Comparison of ENCODE assay signal across 6 cellular contexts in genomic region chr19:42245247-42245646, GRCh38. TPM values are rescaled to one million over a fixed set of nuclear protein-coding genes. Genes with fewer than 3 reads are reported as not detected.
A peak's percentile ranks its signal among the peaks of the same experiment; 100 is the strongest.
DNase-seq lines count a peak whose midpoint lies in the region; FAIRE-seq and TF ChIP-seq lines count a peak whose summit lies in the region.
"Not testable (repeated sequence)": the region's sequence is repeated elsewhere in the genome, so short reads cannot be mapped to it uniquely, and the experiment has no call there.

No MANE protein-coding gene starts in this region.

- peak overlapping the region; percentile 80 for H2AFZ ChIP-seq in MM.1S (ENCODE audit: low read length)
- H2AFZ ChIP-seq in H1 (ENCODE audit: low read length), result not testable (repeated sequence)

- intact Hi-C loops in activated T-helper 2 cell treated with anti-CD3 and anti-CD28 coated beads, Interferon-gamma antibody, Interleukin-2, Interleukin-4, amounts not matched to agents 10 μg/mL and 5 μg/mL and 100 μg/mL, durations not matched to agents 14 hours and 24 hours and 36 hours (cut with micrococcal nuclease), result loop anchor here (2.0 kb wide), 1 partner anchor 136 kb away; no protein-coding TSS in a partner anchor

- H2BK120ac ChIP-seq in H1 (replicated peaks; ENCODE audit: low read depth, low read length); mesendoderm (ENCODE audit: low read depth, low read length): not testable (repeated sequence)

- peak overlapping the region; percentile 88 for H3K4me3 Mint-ChIP-seq in activated T-helper 2 cell treated with anti-CD3 and anti-CD28 coated beads, Interferon-gamma antibody, Interleukin-2, Interleukin-4, amounts not matched to agents 10 μg/mL and 5 μg/mL and 100 μg/mL, durations not matched to agents 14 hours and 24 hours and 36 hours (ENCODE audit: low read depth)

- not testable (repeated sequence) for H3K9me3 ChIP-seq in BLaER1; MM.1S (replicated peaks; ENCODE audit: insufficient read depth, low read length); H1 (ENCODE audit: insufficient read depth in 2 of 2, low read depth in 1 of 2, low read length in 1 of 2)

- H3K4me2 ChIP-seq in BLaER1 (peak overlapping the region; percentile 96), MM.1S (ENCODE audit: low read depth, low read length) (peak overlapping the region; percentile 99), H1 (ENCODE audit: insufficient read depth in 1 of 2, low read depth in 2 of 2, low read length in 2 of 2) (peak overlapping the region; percentile 55 to 66; a peak in 3 of 4 replicates)
- H3K4me2 ChIP-seq in mesendoderm (ENCODE audit: low read length), result not testable (repeated sequence)

- POLR2A ChIA-PET in H1 (lab: Charles Lee; ENCODE audit: partially characterized antibody), result interaction anchor here (0.8 to 7.0 kb wide), 14 partner anchors 10 to 151 kb away, joined by 3 to 68 read pairs (median 4); partner anchors contain the start of gene ERF

- not testable (repeated sequence) for H3K27me3 Mint-ChIP-seq in activated T-helper 2 cell treated with anti-CD3 and anti-CD28 coated beads, Interferon-gamma antibody, Interleukin-2, Interleukin-4, amounts not matched to agents 10 μg/mL and 5 μg/mL and 100 μg/mL, durations not matched to agents 14 hours and 24 hours and 36 hours (ENCODE audit: low read depth)

- H2AK5ac ChIP-seq in H1 (ENCODE audit: low read depth, low read length); mesendoderm (ENCODE audit: low read length): not testable (repeated sequence)

- not testable (repeated sequence) for TF ChIP-seq RAD21 in H1 (IDR thresholded peaks at IDR 0.05 in 1 of 2, conservative IDR thresholded peaks at IDR 0.05 in 1 of 2; ENCODE audit: low read depth in 2 of 2, low read length in 2 of 2)

- not testable (repeated sequence) for H3K18ac ChIP-seq in H1 (ENCODE audit: extremely low read depth, low read length); mesendoderm (ENCODE audit: low read length)

- H4K91ac ChIP-seq in H1 (replicated peaks; ENCODE audit: insufficient read length, low read length), result not testable (repeated sequence)

- peak overlapping the region; percentile 39; the same call in 1 of the 2 replicates for H2BK12ac ChIP-seq in H1 (ENCODE audit: low read depth, low read length)

- peaks cover 34% of the 10 kb centered on the region for H3K36me3 ChIP-seq in BLaER1
- not testable (repeated sequence) for H3K36me3 ChIP-seq in MM.1S (replicated peaks; ENCODE audit: insufficient read depth, low read length); mesendoderm (ENCODE audit: control insufficient read depth, insufficient read depth, low read length)
- H3K36me3 ChIP-seq in H1 (ENCODE audit: control insufficient read depth in 2 of 4, insufficient read depth in 4 of 4, low read length in 3 of 4), result peaks cover 0 to 19% (median 4%) of the 10 kb centered on the region in 4 experiments; a peak in 4 of 8 replicates

- not testable (repeated sequence) for H2BK15ac ChIP-seq in H1 (ENCODE audit: low read length); mesendoderm (replicated peaks; ENCODE audit: low read depth)

- not testable (repeated sequence) for H3K27me3 ChIP-seq in BLaER1; MM.1S (replicated peaks; ENCODE audit: insufficient read depth, low read length); H1 (replicated peaks in 1 of 4; ENCODE audit: control insufficient read depth in 3 of 4, extremely low read depth in 1 of 4, insufficient read depth in 3 of 4, low read length in 3 of 4); mesendoderm (ENCODE audit: insufficient read depth, low read length, poor library complexity)

- not testable (repeated sequence) for H3K79me1 ChIP-seq in H1 (ENCODE audit: low read depth, low read length)
- peaks cover 18% of the 10 kb centered on the region for H3K79me1 ChIP-seq in mesendoderm (ENCODE audit: low read length)

- H3K4me1 Mint-ChIP-seq in activated T-helper 2 cell treated with anti-CD3 and anti-CD28 coated beads, Interferon-gamma antibody, Interleukin-2, Interleukin-4, amounts not matched to agents 10 μg/mL and 5 μg/mL and 100 μg/mL, durations not matched to agents 14 hours and 24 hours and 36 hours (ENCODE audit: low read depth), result peaks cover 27% of the 10 kb centered on the region

- H3K27ac ChIP-seq in BLaER1, result peak overlapping the region; percentile 62
- not testable (repeated sequence) for H3K27ac ChIP-seq in MM.1S (ENCODE audit: low read length); H1 (ENCODE audit: low read depth, low read length); mesendoderm (ENCODE audit: low read depth, low read length)
- peak overlapping the region in 17 of 21 experiments; percentile 7 to 98 (median 87) for H3K27ac ChIP-seq in skin epidermis

- H3K23me2 ChIP-seq in H1 (ENCODE audit: low read depth, low read length), result not testable (repeated sequence)

- H3K36me3 Mint-ChIP-seq in activated T-helper 2 cell treated with anti-CD3 and anti-CD28 coated beads, Interferon-gamma antibody, Interleukin-2, Interleukin-4, amounts not matched to agents 10 μg/mL and 5 μg/mL and 100 μg/mL, durations not matched to agents 14 hours and 24 hours and 36 hours (ENCODE audit: low read depth), result not testable (repeated sequence)

- CTCF ChIA-PET in H1 (lab: Charles Lee; ENCODE audit: partially characterized antibody), result interaction anchor here (1.0 to 11.8 kb wide), 24 partner anchors 8 to 152 kb away, joined by 3 to 260 read pairs (median 6); partner anchors contain the start of gene ERF

- not testable (repeated sequence) for TF ChIP-seq EP300 in H1 (IDR thresholded peaks at IDR 0.05; ENCODE audit: borderline replicate concordance in 1 of 2, low read depth in 2 of 2, low read length in 2 of 2)

- H3K27ac Mint-ChIP-seq in activated T-helper 2 cell treated with anti-CD3 and anti-CD28 coated beads, Interferon-gamma antibody, Interleukin-2, Interleukin-4, amounts not matched to agents 10 μg/mL and 5 μg/mL and 100 μg/mL, durations not matched to agents 14 hours and 24 hours and 36 hours, result peak overlapping the region; percentile 89

- H4K8ac ChIP-seq in H1 (ENCODE audit: extremely low read depth, insufficient read depth, low read length), result peak overlapping the region; percentile 73; the same call in 1 of the 2 replicates
- not testable (repeated sequence) for H4K8ac ChIP-seq in mesendoderm (ENCODE audit: low read depth, low read length)

- peaks cover 44% of the 10 kb centered on the region for H4K20me1 ChIP-seq in BLaER1
- not testable (repeated sequence) for H4K20me1 ChIP-seq in MM.1S (ENCODE audit: insufficient read depth, low read length); H1 (replicated peaks in 1 of 2; ENCODE audit: control insufficient read depth in 1 of 2, insufficient read depth in 2 of 2, low read length in 2 of 2)

- H3K9me2 ChIP-seq in MM.1S (replicated peaks; ENCODE audit: insufficient read depth, low read length), result not testable (repeated sequence)

- not testable (repeated sequence) for H3K14ac ChIP-seq in H1 (ENCODE audit: insufficient read length)

- not testable (repeated sequence) for H3K9me3 Mint-ChIP-seq in activated T-helper 2 cell treated with anti-CD3 and anti-CD28 coated beads, Interferon-gamma antibody, Interleukin-2, Interleukin-4, amounts not matched to agents 10 μg/mL and 5 μg/mL and 100 μg/mL, durations not matched to agents 14 hours and 24 hours and 36 hours

- H3K79me2 ChIP-seq in MM.1S (ENCODE audit: low read length) (peaks cover 25% of the 10 kb centered on the region), H1 (ENCODE audit: control insufficient read depth in 1 of 2, insufficient read depth in 2 of 2, low read length in 2 of 2) (peaks cover 0 to 18% of the 10 kb centered on the region in 2 experiments; a peak in 2 of 4 replicates), mesendoderm (ENCODE audit: control insufficient read depth, insufficient read depth, low read length) (peaks cover 14% of the 10 kb centered on the region)

- H3K4me1 ChIP-seq in BLaER1, result peaks cover 55% of the 10 kb centered on the region
- not testable (repeated sequence) for H3K4me1 ChIP-seq in MM.1S (ENCODE audit: low read length); mesendoderm (ENCODE audit: control insufficient read depth, low read depth, low read length)
- H3K4me1 ChIP-seq in H1 (replicated peaks in 1 of 4; ENCODE audit: control insufficient read depth in 3 of 4, insufficient read depth in 4 of 4, low read length in 3 of 4), result peaks cover 2 to 14% (median 4%) of the 10 kb centered on the region in 4 experiments

- 94% methylated on average over 10 of the region's 10 CpGs; no CpG with 5 or more reads in 1 of the 2 experiments for WGBS in H1 (ENCODE audit: extremely low coverage in 1 of 2, insufficient coverage in 1 of 2, insufficient read length in 1 of 2, insufficient replicate concordance in 2 of 2, low coverage in 1 of 2, low lambda C conversion rate in 2 of 2, missing lambda C conversion rate in 1 of 2), 2 experiments
- WGBS in mesendoderm (ENCODE audit: extremely low coverage, insufficient coverage, low lambda C conversion rate), result no CpG with 5 or more reads among the region's 10 CpGs

- TF ChIP-seq POLR2A in H1 (IDR thresholded peaks at IDR 0.05; ENCODE audit: control extremely low read depth in 1 of 2, low read depth in 2 of 2, low read length in 2 of 2), result not testable (repeated sequence)

- not testable (repeated sequence) for H3K4me3 ChIP-seq in BLaER1; mesendoderm (ENCODE audit: low read length)
- H3K4me3 ChIP-seq in MM.1S (ENCODE audit: low read length) (peak overlapping the region; percentile 74; the same call in 1 of the 2 replicates), H1 (ENCODE audit: extremely low read depth in 1 of 4, insufficient read depth in 2 of 4, low read depth in 3 of 4, low read length in 4 of 4) (0 out of 8 replicates have a peak overlapping the region, but pooled peaks of 1 of the 4 experiments have one; percentile 11), skin epidermis (peak overlapping the region in 1 of 7 experiments; percentile 36)

- not testable (repeated sequence) for H3K23ac ChIP-seq in H1 (ENCODE audit: insufficient read length); mesendoderm (ENCODE audit: low read length)

- not testable (repeated sequence) for H4K5ac ChIP-seq in H1 (ENCODE audit: insufficient read length, low read depth, low read length); mesendoderm (ENCODE audit: low read length)

- TF ChIP-seq CTCF in MM.1S (IDR thresholded peaks at IDR 0.05; ENCODE audit: low read length); H1 (IDR thresholded peaks at IDR 0.05; ENCODE audit: control extremely low read depth in 1 of 3, insufficient read depth in 1 of 3, low read depth in 1 of 3, low read length in 3 of 3): not testable (repeated sequence)

- FAIRE-seq in H1 (lab: Jason Lieb, UNC), result not testable (repeated sequence)

- DNase-seq in MM.1S; activated T-helper 2 cell treated with anti-CD3 and anti-CD28 coated beads, Interferon-gamma antibody, Interleukin-2, Interleukin-4, amounts not matched to agents 10 μg/mL and 5 μg/mL and 100 μg/mL, durations not matched to agents 14 hours and 24 hours and 36 hours (ENCODE audit: low spot score); H1 (ENCODE audit: low read depth in 1 of 2, low spot score in 2 of 2); mesendoderm: not testable (repeated sequence)

- H3K4ac ChIP-seq in H1 (replicated peaks; ENCODE audit: insufficient read length, low read depth, low read length); mesendoderm (ENCODE audit: low read depth, low read length): not testable (repeated sequence)

- H3K56ac ChIP-seq in H1 (replicated peaks; ENCODE audit: insufficient read length, low read depth, low read length), result not testable (repeated sequence)
- peak overlapping the region; percentile 49 for H3K56ac ChIP-seq in mesendoderm (ENCODE audit: low read length)

- H3K9ac ChIP-seq in BLaER1, result peak overlapping the region; percentile 59; the same call in 1 of the 2 replicates
- H3K9ac ChIP-seq in MM.1S (ENCODE audit: low read length), result peak overlapping the region; percentile 50; the same call in 1 of the 2 replicates
- H3K9ac ChIP-seq in H1 (replicated peaks in 1 of 4; ENCODE audit: extremely low read depth in 1 of 4, low read depth in 3 of 4, low read length in 3 of 4), result not testable (repeated sequence)
- peak overlapping the region; percentile 28 for H3K9ac ChIP-seq in mesendoderm (ENCODE audit: low read length)

- H3F3A ChIP-seq in MM.1S (ENCODE audit: insufficient read depth, low read length), result peaks cover 21% of the 10 kb centered on the region

- not testable (repeated sequence) for H2BK20ac ChIP-seq in H1 (ENCODE audit: low read length)

- H2BK5ac ChIP-seq in H1 (ENCODE audit: low read depth, low read length), result peak overlapping the region; percentile 61; the same call in 1 of the 2 replicates
- H2BK5ac ChIP-seq in mesendoderm (ENCODE audit: low read length), result not testable (repeated sequence)

RNA-seq across cellular contexts. Expression of gene GSK3A, which starts 2.8 kb away (rescaled TPM):
- total RNA-seq in activated T-helper 2 cell treated with anti-CD3 and anti-CD28 coated beads, Interferon-gamma antibody, Interleukin-2, Interleukin-4, amounts not matched to agents 10 μg/mL and 5 μg/mL and 100 μg/mL, durations not matched to agents 14 hours and 24 hours and 36 hours, result 48.0 and 52.4 TPM in 2 replicates
- 54.9 and 55.3 TPM in 2 replicates for total RNA-seq in H1 (2021; fragmentation: NEBNext Ultra II Directional; extraction: Animal tissue kit (Norgen Biotek cat#: 25700))
- 84.0 and 89.0 TPM in 2 replicates for polyA plus RNA-seq in H1 (2011; rRNA removed)
- 50.8 TPM for polyA plus RNA-seq in H1 (2011; cell fraction: cytosol; rRNA removed)
- 64.5 TPM for polyA plus RNA-seq in H1 (2011; cell fraction: nucleus; rRNA removed)
- 47.7 to 66.9 TPM (median 65.1 TPM) in 4 replicates for polyA plus RNA-seq in H1 (2012, experiment 1 of 2)
- 72.4 TPM for polyA plus RNA-seq in H1 (2012, experiment 2 of 2)
- polyA plus RNA-seq in H1 (2013, experiment 1 of 2), result 70.7 TPM
- polyA plus RNA-seq in H1 (2013, experiment 2 of 2), result 64.0 TPM
- polyA minus RNA-seq in H1 (2011; rRNA and poly(A)+ RNA removed), result 33.0 and 46.2 TPM in 2 replicates
- 23.0 TPM for polyA minus RNA-seq in H1 (2011; cell fraction: cytosol; rRNA and poly(A)+ RNA removed)
- polyA minus RNA-seq in H1 (2011; cell fraction: nucleus; rRNA and poly(A)+ RNA removed), result 13.5 TPM
- 71.8 TPM for polyA plus RNA-seq in mesendoderm (2013, experiment 1 of 2)
- polyA plus RNA-seq in mesendoderm (2013, experiment 2 of 2), result 66.5 TPM

RNA-seq across cellular contexts. Expression of gene ERF, which starts 9.7 kb away (rescaled TPM):
- 58.4 and 59.1 TPM in 2 replicates for total RNA-seq in activated T-helper 2 cell treated with anti-CD3 and anti-CD28 coated beads, Interferon-gamma antibody, Interleukin-2, Interleukin-4, amounts not matched to agents 10 μg/mL and 5 μg/mL and 100 μg/mL, durations not matched to agents 14 hours and 24 hours and 36 hours
- total RNA-seq in H1 (2021; fragmentation: NEBNext Ultra II Directional; extraction: Animal tissue kit (Norgen Biotek cat#: 25700)), result 62.7 and 73.9 TPM in 2 replicates
- 43.7 and 67.6 TPM in 2 replicates for polyA plus RNA-seq in H1 (2011; rRNA removed)
- 45.9 TPM for polyA plus RNA-seq in H1 (2011; cell fraction: cytosol; rRNA removed)
- polyA plus RNA-seq in H1 (2011; cell fraction: nucleus; rRNA removed), result 144 TPM
- polyA plus RNA-seq in H1 (2012, experiment 1 of 2), result 39.2 to 53.3 TPM (median 50.3 TPM) in 4 replicates
- 34.9 TPM for polyA plus RNA-seq in H1 (2012, experiment 2 of 2)
- 40.5 TPM for polyA plus RNA-seq in H1 (2013, experiment 1 of 2)
- polyA plus RNA-seq in H1 (2013, experiment 2 of 2), result 40.3 TPM
- 20.2 and 23.3 TPM in 2 replicates for polyA minus RNA-seq in H1 (2011; rRNA and poly(A)+ RNA removed)
- polyA minus RNA-seq in H1 (2011; cell fraction: cytosol; rRNA and poly(A)+ RNA removed), result 39.0 TPM
- polyA minus RNA-seq in H1 (2011; cell fraction: nucleus; rRNA and poly(A)+ RNA removed), result 34.2 TPM
- 42.7 TPM for polyA plus RNA-seq in mesendoderm (2013, experiment 1 of 2)
- 42.7 TPM for polyA plus RNA-seq in mesendoderm (2013, experiment 2 of 2)

RNA-seq across cellular contexts. Expression of gene CIC, which starts 23.8 kb away (rescaled TPM):
- 68.3 and 69.3 TPM in 2 replicates for total RNA-seq in activated T-helper 2 cell treated with anti-CD3 and anti-CD28 coated beads, Interferon-gamma antibody, Interleukin-2, Interleukin-4, amounts not matched to agents 10 μg/mL and 5 μg/mL and 100 μg/mL, durations not matched to agents 14 hours and 24 hours and 36 hours
- 43.6 and 48.4 TPM in 2 replicates for total RNA-seq in H1 (2021; fragmentation: NEBNext Ultra II Directional; extraction: Animal tissue kit (Norgen Biotek cat#: 25700))
- polyA plus RNA-seq in H1 (2011; rRNA removed), result 13.2 and 23.1 TPM in 2 replicates
- polyA plus RNA-seq in H1 (2011; cell fraction: cytosol; rRNA removed), result 12.9 TPM
- polyA plus RNA-seq in H1 (2011; cell fraction: nucleus; rRNA removed), result 85.4 TPM
- polyA plus RNA-seq in H1 (2012, experiment 1 of 2), result 26.5 to 45.2 TPM (median 39.7 TPM) in 4 replicates
- polyA plus RNA-seq in H1 (2012, experiment 2 of 2), result 24.2 TPM
- 28.3 TPM for polyA plus RNA-seq in H1 (2013, experiment 1 of 2)
- polyA plus RNA-seq in H1 (2013, experiment 2 of 2), result 27.0 TPM
- polyA minus RNA-seq in H1 (2011; rRNA and poly(A)+ RNA removed), result 3.7 and 5.1 TPM in 2 replicates
- 18.2 TPM for polyA minus RNA-seq in H1 (2011; cell fraction: cytosol; rRNA and poly(A)+ RNA removed)
- polyA minus RNA-seq in H1 (2011; cell fraction: nucleus; rRNA and poly(A)+ RNA removed), result 17.1 TPM
- polyA plus RNA-seq in mesendoderm (2013, experiment 1 of 2), result 21.7 TPM
- 22.2 TPM for polyA plus RNA-seq in mesendoderm (2013, experiment 2 of 2)

RNA-seq across cellular contexts. Expression of gene ZNF526, which starts 25.1 kb away (rescaled TPM):
- total RNA-seq in activated T-helper 2 cell treated with anti-CD3 and anti-CD28 coated beads, Interferon-gamma antibody, Interleukin-2, Interleukin-4, amounts not matched to agents 10 μg/mL and 5 μg/mL and 100 μg/mL, durations not matched to agents 14 hours and 24 hours and 36 hours, result 17.3 and 18.4 TPM in 2 replicates
- 13.5 and 14.1 TPM in 2 replicates for total RNA-seq in H1 (2021; fragmentation: NEBNext Ultra II Directional; extraction: Animal tissue kit (Norgen Biotek cat#: 25700))
- 8.4 and 10.0 TPM in 2 replicates for polyA plus RNA-seq in H1 (2011; rRNA removed)
- 5.9 TPM for polyA plus RNA-seq in H1 (2011; cell fraction: cytosol; rRNA removed)
- 8.1 TPM for polyA plus RNA-seq in H1 (2011; cell fraction: nucleus; rRNA removed)
- 8.9 to 13.4 TPM (median 11.7 TPM) in 4 replicates for polyA plus RNA-seq in H1 (2012, experiment 1 of 2)
- polyA plus RNA-seq in H1 (2012, experiment 2 of 2), result 12.1 TPM
- 5.9 TPM for polyA plus RNA-seq in H1 (2013, experiment 1 of 2)
- 5.6 TPM for polyA plus RNA-seq in H1 (2013, experiment 2 of 2)
- 17.3 and 18.5 TPM in 2 replicates for polyA minus RNA-seq in H1 (2011; rRNA and poly(A)+ RNA removed)
- polyA minus RNA-seq in H1 (2011; cell fraction: cytosol; rRNA and poly(A)+ RNA removed), result 9.7 TPM
- 13.3 TPM for polyA minus RNA-seq in H1 (2011; cell fraction: nucleus; rRNA and poly(A)+ RNA removed)
- 5.9 TPM for polyA plus RNA-seq in mesendoderm (2013, experiment 1 of 2)
- 6.1 TPM for polyA plus RNA-seq in mesendoderm (2013, experiment 2 of 2)

RNA-seq across cellular contexts. Expression of gene DEDD2, which starts 27.8 kb away (rescaled TPM):
- 32.1 and 33.6 TPM in 2 replicates for total RNA-seq in activated T-helper 2 cell treated with anti-CD3 and anti-CD28 coated beads, Interferon-gamma antibody, Interleukin-2, Interleukin-4, amounts not matched to agents 10 μg/mL and 5 μg/mL and 100 μg/mL, durations not matched to agents 14 hours and 24 hours and 36 hours
- 32.6 and 37.8 TPM in 2 replicates for total RNA-seq in H1 (2021; fragmentation: NEBNext Ultra II Directional; extraction: Animal tissue kit (Norgen Biotek cat#: 25700))
- 65.0 and 74.3 TPM in 2 replicates for polyA plus RNA-seq in H1 (2011; rRNA removed)
- 64.5 TPM for polyA plus RNA-seq in H1 (2011; cell fraction: cytosol; rRNA removed)
- polyA plus RNA-seq in H1 (2011; cell fraction: nucleus; rRNA removed), result 52.0 TPM
- polyA plus RNA-seq in H1 (2012, experiment 1 of 2), result 29.1 to 44.2 TPM (median 37.3 TPM) in 4 replicates
- 36.5 TPM for polyA plus RNA-seq in H1 (2012, experiment 2 of 2)
- polyA plus RNA-seq in H1 (2013, experiment 1 of 2), result 20.7 TPM
- polyA plus RNA-seq in H1 (2013, experiment 2 of 2), result 22.1 TPM
- 22.7 and 27.2 TPM in 2 replicates for polyA minus RNA-seq in H1 (2011; rRNA and poly(A)+ RNA removed)
- 19.7 TPM for polyA minus RNA-seq in H1 (2011; cell fraction: cytosol; rRNA and poly(A)+ RNA removed)
- polyA minus RNA-seq in H1 (2011; cell fraction: nucleus; rRNA and poly(A)+ RNA removed), result 20.2 TPM
- 18.5 TPM for polyA plus RNA-seq in mesendoderm (2013, experiment 1 of 2)
- polyA plus RNA-seq in mesendoderm (2013, experiment 2 of 2), result 17.7 TPM
